ENCODE assay signal across 10 cellular contexts in genomic region chr11:26283852-26284421, GRCh38. TPM values are rescaled to one million over a fixed set of nuclear protein-coding genes. Genes with fewer than 3 reads are reported as not detected.
DNase-seq lines count a peak whose midpoint lies in the region; ATAC-seq and TF ChIP-seq lines count a peak whose summit lies in the region.
"Had no signal": no experiment of that assay in that cellular context is flagged by ENCODE, and none has a peak within 500 bp of the region (broad histone marks: within the 10 kb centered on the region; RNA-seq: fewer than 3 reads in every experiment).

No MANE protein-coding gene starts in this region.

- POLR2A ChIA-PET in MCF 10A (lab: Yijun Ruan, JAX): no interaction called here
- POLR2A ChIA-PET in activated B cell treated with CpG ODN at 0.5 μM for 24 hours (lab: Charles Lee): no interaction called here

- H3K36me3 ChIP-seq in breast epithelium: no peaks in the 10 kb centered on the region

- intact Hi-C loops in MCF 10A (cut with micrococcal nuclease) (no loop called here), breast epithelium (cut with DNase I; ENCODE audit: low total_unique reads) (no loop called here), activated B cell treated with CpG ODN at 0.5 μM for 24 hours (cut with micrococcal nuclease) (loop anchor here (10.0 kb wide), 1 partner anchor 881 kb away; no protein-coding TSS in a partner anchor)

- H3K4me1 ChIP-seq in breast epithelium: no peaks in the 10 kb centered on the region

- TF ChIP-seq CTCF in MCF 10A (IDR thresholded peaks at IDR 0.05; ENCODE audit: unreplicated experiment): no peak
- no peak for TF ChIP-seq CTCF in breast epithelium (IDR thresholded peaks at IDR 0.05)
- TF ChIP-seq CTCF in activated B cell treated with CpG ODN at 0.5 μM for 24 hours (IDR thresholded peaks at IDR 0.05): no peak

- H3K9me3 Mint-ChIP-seq in MCF 10A (ENCODE audit: unreplicated experiment): no peaks in the 10 kb centered on the region
- H3K9me3 Mint-ChIP-seq in activated B cell treated with CpG ODN at 0.5 μM for 24 hours: no peaks in the 10 kb centered on the region
- H3K9me3 Mint-ChIP-seq: CD14-positive monocyte had no signal

- peaks cover 6% of the 10 kb centered on the region for H3K4me1 Mint-ChIP-seq in MCF 10A (ENCODE audit: insufficient read depth, unreplicated experiment)
- peaks cover 5% of the 10 kb centered on the region for H3K4me1 Mint-ChIP-seq in activated B cell treated with CpG ODN at 0.5 μM for 24 hours

- peaks cover 19% of the 10 kb centered on the region for H3K27me3 Mint-ChIP-seq in MCF 10A (ENCODE audit: insufficient read depth, unreplicated experiment)
- peaks cover 2% of the 10 kb centered on the region for H3K27me3 Mint-ChIP-seq in activated B cell treated with CpG ODN at 0.5 μM for 24 hours

- no peak overlapping the region for H3K4me3 ChIP-seq in breast epithelium

- no peak overlapping the region for H3K27ac Mint-ChIP-seq in MCF 10A (ENCODE audit: low read depth, unreplicated experiment)
- H3K27ac Mint-ChIP-seq in activated B cell treated with CpG ODN at 0.5 μM for 24 hours: no peak overlapping the region
- H3K27ac Mint-ChIP-seq: CD14-positive monocyte had no signal

- BruUV-seq in MCF 10A (replicated peaks; lab: Mats Ljungman, UMichigan): no TSS peak

- H3K9me3 ChIP-seq in breast epithelium: no peaks in the 10 kb centered on the region

- no peak overlapping the region for H3K27ac ChIP-seq in breast epithelium

- ATAC-seq in activated B cell treated with CpG ODN at 0.5 μM for 24 hours (ENCODE audit: low read depth) (no peak), HG02870 (IDR thresholded peaks at IDR 0.05; ENCODE audit: unreplicated experiment) (no peak)

- CTCF ChIA-PET in MCF 10A (lab: Yijun Ruan, JAX): interaction anchor here (0.5 to 2.1 kb wide), 35 partner anchors 8 to 878 kb away, joined by 3 to 23 read pairs (median 3); partner anchors contain the start of gene BBOX1
- CTCF ChIA-PET in activated B cell treated with CpG ODN at 0.5 μM for 24 hours (lab: Charles Lee): interaction anchor here (1.3 to 1.5 kb wide), 3 partner anchors 299 to 1202 kb away, joined by 3 read pairs; no protein-coding TSS in a partner anchor

- H3K27me3 ChIP-seq in breast epithelium: no peaks in the 10 kb centered on the region

- H3K4me3 Mint-ChIP-seq in MCF 10A (ENCODE audit: unreplicated experiment) (peak overlapping the region; percentile 77), activated B cell treated with CpG ODN at 0.5 μM for 24 hours (peak overlapping the region; percentile 66)

- no peak for TF ChIP-seq POLR2A in breast epithelium (IDR thresholded peaks at IDR 0.05)

- DNase-seq in MCF 10A (ENCODE audit: unreplicated experiment) (no peak), breast epithelium (ENCODE audit: low spot score in 2 of 2) (no peak), activated B cell treated with CpG ODN at 0.5 μM for 24 hours (no peak), left kidney (ENCODE audit: low read depth, low spot score) (peak; percentile 12), amygdala (lab: John Stamatoyannopoulos, UW) (no peak), NCI-H2196 treated with DMSO at 0.1 percent for 48 hours (lab: John Stamatoyannopoulos, UW; ENCODE audit: unreplicated experiment) (no peak)
- no peak for DNase-seq in stimulated activated CD8-positive, alpha-beta memory T cell treated with anti-CD3 and anti-CD28 coated beads, Interleukin-4, amount 100 ng/mL, for 48 hours
- DNase-seq: NCI-H524 treated with DMSO at 0.1 percent for 48 hours had no signal

- H3K36me3 Mint-ChIP-seq in MCF 10A (ENCODE audit: insufficient read depth, unreplicated experiment) (no peaks in the 10 kb centered on the region), activated B cell treated with CpG ODN at 0.5 μM for 24 hours (ENCODE audit: low read depth) (no peaks in the 10 kb centered on the region)
- H3K36me3 Mint-ChIP-seq: CD14-positive monocyte had no signal

RNA-seq across cellular contexts. Expression of gene ANO3, which starts 48.0 kb away (rescaled TPM):
- not detected in 2 replicates for total RNA-seq in MCF 10A (2022)
- 1 to 10 TPM in 1 of 3 donors, under 1 TPM in 2; 0.29 to 9.0 (median 0.66) TPM for total RNA-seq in breast epithelium
- not detected in 2 replicates for total RNA-seq in activated B cell treated with CpG ODN at 0.5 μM for 24 hours
